16 cellular contexts compared by ENCODE assay signal in genomic region chr16:23663918-23664317, GRCh38. TPM values are rescaled to one million over a fixed set of nuclear protein-coding genes. Genes with fewer than 3 reads are reported as not detected.
A peak's percentile ranks its signal among the peaks of the same experiment; 100 is the strongest.
DNase-seq lines count a peak whose midpoint lies in the region; ATAC-seq and TF ChIP-seq lines count a peak whose summit lies in the region.
"Had no signal": no experiment of that assay in that cellular context is flagged by ENCODE, and none has a peak within 500 bp of the region (broad histone marks: within the 10 kb centered on the region; RNA-seq: fewer than 3 reads in every experiment).

No MANE protein-coding gene starts in this region.

- no peak overlapping the region for H3K27ac Mint-ChIP-seq in activated naive CD4-positive, alpha-beta T cell treated with anti-CD3 and anti-CD28 coated beads, Interleukin-2, amount 50 U/mL, for 72 hours
- H3K27ac Mint-ChIP-seq in activated naive CD4-positive, alpha-beta T cell treated with anti-CD3 and anti-CD28 coated beads for 36 hours = no peak overlapping the region
- H3K27ac Mint-ChIP-seq in activated T-helper 17 cell treated with anti-CD3 and anti-CD28 coated beads, Interleukin-2, amount 50 U/mL, for 72 hours = no peak overlapping the region
- no peak overlapping the region for H3K27ac Mint-ChIP-seq in stimulated activated naive B cell treated with anti-CD40 and anti-IgM and Interleukin-4, amounts not matched to agents 10 μg/mL and 1 μg/mL and 100 μg/mL, for 72 hours
- H3K27ac Mint-ChIP-seq in CD14-positive monocyte = no peak overlapping the region
- H3K27ac Mint-ChIP-seq: CD4-positive, alpha-beta T cell; HFFc6 had no signal

- CTCF ChIA-PET in activated naive CD4-positive, alpha-beta T cell treated with anti-CD3 and anti-CD28 coated beads for 36 hours (lab: Charles Lee) = no interaction called here

- DNase-seq in activated naive CD4-positive, alpha-beta T cell treated with anti-CD3 and anti-CD28 coated beads, Interleukin-2, amount 50 U/mL, for 72 hours (ENCODE audit: low spot score in 2 of 2) = no peak
- DNase-seq in activated naive CD4-positive, alpha-beta T cell treated with anti-CD3 and anti-CD28 coated beads for 36 hours = no peak
- DNase-seq in stimulated activated naive B cell treated with anti-CD40 and anti-IgM and Interleukin-4, amounts not matched to agents 10 μg/mL and 1 μg/mL and 100 μg/mL, for 72 hours = no peak
- no peak for DNase-seq in middle frontal gyrus (ENCODE audit: extremely low spot score, low spot score)
- DNase-seq in CD14-positive monocyte (ENCODE audit: low spot score) = no peak
- DNase-seq: ACHN; BE2C; C1 segment of cervical spinal cord; Caco-2; CD4-positive, alpha-beta T cell; GOT3; H7; HFFc6 had no signal

- intact Hi-C loops in activated naive CD4-positive, alpha-beta T cell treated with anti-CD3 and anti-CD28 coated beads for 36 hours (cut with micrococcal nuclease) = no loop called here
- intact Hi-C loops in CD14-positive monocyte (cut with micrococcal nuclease) = no loop called here

- H3K36me3 Mint-ChIP-seq in activated naive CD4-positive, alpha-beta T cell treated with anti-CD3 and anti-CD28 coated beads, Interleukin-2, amount 50 U/mL, for 72 hours = peaks cover 41 to 52% of the 10 kb centered on the region in 2 donors
- H3K36me3 Mint-ChIP-seq in activated naive CD4-positive, alpha-beta T cell treated with anti-CD3 and anti-CD28 coated beads for 36 hours (ENCODE audit: low read depth) = peaks cover 43% of the 10 kb centered on the region
- peaks cover 100% of the 10 kb centered on the region for H3K36me3 Mint-ChIP-seq in activated T-helper 17 cell treated with anti-CD3 and anti-CD28 coated beads, Interleukin-2, amount 50 U/mL, for 72 hours (ENCODE audit: low read depth)
- H3K36me3 Mint-ChIP-seq in stimulated activated naive B cell treated with anti-CD40 and anti-IgM and Interleukin-4, amounts not matched to agents 10 μg/mL and 1 μg/mL and 100 μg/mL, for 72 hours = peaks cover 56 to 96% of the 10 kb centered on the region in 2 donors
- peaks cover 93 to 100% of the 10 kb centered on the region in 2 donors for H3K36me3 Mint-ChIP-seq in CD14-positive monocyte

- no peaks in the 10 kb centered on the region for H3K27me3 Mint-ChIP-seq in activated naive CD4-positive, alpha-beta T cell treated with anti-CD3 and anti-CD28 coated beads for 36 hours (ENCODE audit: low read depth)
- H3K27me3 Mint-ChIP-seq in activated T-helper 17 cell treated with anti-CD3 and anti-CD28 coated beads, Interleukin-2, amount 50 U/mL, for 72 hours = no peaks in the 10 kb centered on the region
- H3K27me3 Mint-ChIP-seq in stimulated activated naive B cell treated with anti-CD40 and anti-IgM and Interleukin-4, amounts not matched to agents 10 μg/mL and 1 μg/mL and 100 μg/mL, for 72 hours = no peaks in the 10 kb centered on the region
- peaks cover 0 to 1% (median 0%) of the 10 kb centered on the region in 3 donors for H3K27me3 Mint-ChIP-seq in CD14-positive monocyte (ENCODE audit: low read depth in 3 of 3)
- H3K27me3 Mint-ChIP-seq: CD4-positive, alpha-beta T cell had no signal

- no peak for TF ChIP-seq CTCF in CD14-positive monocyte (IDR thresholded peaks at IDR 0.05)

- no peaks in the 10 kb centered on the region for H3K9me3 Mint-ChIP-seq in activated naive CD4-positive, alpha-beta T cell treated with anti-CD3 and anti-CD28 coated beads, Interleukin-2, amount 50 U/mL, for 72 hours
- no peaks in the 10 kb centered on the region for H3K9me3 Mint-ChIP-seq in activated naive CD4-positive, alpha-beta T cell treated with anti-CD3 and anti-CD28 coated beads for 36 hours
- no peaks in the 10 kb centered on the region for H3K9me3 Mint-ChIP-seq in activated T-helper 17 cell treated with anti-CD3 and anti-CD28 coated beads, Interleukin-2, amount 50 U/mL, for 72 hours
- H3K9me3 Mint-ChIP-seq in stimulated activated naive B cell treated with anti-CD40 and anti-IgM and Interleukin-4, amounts not matched to agents 10 μg/mL and 1 μg/mL and 100 μg/mL, for 72 hours = no peaks in the 10 kb centered on the region
- no peaks in the 10 kb centered on the region for H3K9me3 Mint-ChIP-seq in CD14-positive monocyte
- H3K9me3 Mint-ChIP-seq: CD4-positive, alpha-beta T cell; HFFc6 had no signal

- peaks cover 4% of the 10 kb centered on the region for H3K4me1 Mint-ChIP-seq in activated naive CD4-positive, alpha-beta T cell treated with anti-CD3 and anti-CD28 coated beads for 36 hours (ENCODE audit: low read depth)
- peaks cover 9% of the 10 kb centered on the region for H3K4me1 Mint-ChIP-seq in activated T-helper 17 cell treated with anti-CD3 and anti-CD28 coated beads, Interleukin-2, amount 50 U/mL, for 72 hours
- peaks cover 6 to 7% of the 10 kb centered on the region in 2 donors for H3K4me1 Mint-ChIP-seq in stimulated activated naive B cell treated with anti-CD40 and anti-IgM and Interleukin-4, amounts not matched to agents 10 μg/mL and 1 μg/mL and 100 μg/mL, for 72 hours
- H3K4me1 Mint-ChIP-seq in CD14-positive monocyte = no peaks in the 10 kb centered on the region

- H3K4me3 Mint-ChIP-seq in activated naive CD4-positive, alpha-beta T cell treated with anti-CD3 and anti-CD28 coated beads for 36 hours = no peak overlapping the region
- H3K4me3 Mint-ChIP-seq in activated T-helper 17 cell treated with anti-CD3 and anti-CD28 coated beads, Interleukin-2, amount 50 U/mL, for 72 hours = no peak overlapping the region
- no peak overlapping the region for H3K4me3 Mint-ChIP-seq in stimulated activated naive B cell treated with anti-CD40 and anti-IgM and Interleukin-4, amounts not matched to agents 10 μg/mL and 1 μg/mL and 100 μg/mL, for 72 hours
- H3K4me3 Mint-ChIP-seq in CD14-positive monocyte = no peak overlapping the region
- H3K4me3 Mint-ChIP-seq: CD4-positive, alpha-beta T cell; HFFc6 had no signal

- ATAC-seq in activated naive CD4-positive, alpha-beta T cell treated with anti-CD3 and anti-CD28 coated beads, Interleukin-2, amount 50 U/mL, for 72 hours = peak; percentile 78 to 88
- peak; percentile 31 for ATAC-seq in HG02798 (IDR thresholded peaks at IDR 0.05; ENCODE audit: poor library complexity, unreplicated experiment)
- peak; percentile 92 for ATAC-seq in activated T-helper 17 cell treated with anti-CD3 and anti-CD28 coated beads, Interleukin-2, amount 50 U/mL, for 72 hours (replicated peaks)
- ATAC-seq in stimulated activated naive B cell treated with anti-CD40 and anti-IgM and Interleukin-4, amounts not matched to agents 10 μg/mL and 1 μg/mL and 100 μg/mL, for 72 hours (replicated peaks) = peak; percentile 58 to 61
- ATAC-seq: HCT116 had no signal

RNA-seq across cellular contexts. Expression of gene PLK1, which starts 14.8 kb away (rescaled TPM):
- total RNA-seq in activated naive CD4-positive, alpha-beta T cell treated with anti-CD3 and anti-CD28 coated beads, Interleukin-2, amount 50 U/mL, for 72 hours = 10 to 100 TPM; 80.0 to 93.4 TPM
- 10 to 100 TPM; 91.8 to 98.0 TPM for total RNA-seq in activated naive CD4-positive, alpha-beta T cell treated with anti-CD3 and anti-CD28 coated beads for 36 hours
- 100 to 1,000 TPM in 1 of 2 donors, 10 to 100 TPM in 1; 64.0 to 104 TPM for total RNA-seq in activated T-helper 17 cell treated with anti-CD3 and anti-CD28 coated beads, Interleukin-2, amount 50 U/mL, for 72 hours
- not detected for polyA plus RNA-seq in CD14-positive monocyte

RNA-seq across cellular contexts. Expression of gene DCTN5, which starts 22.7 kb away (rescaled TPM):
- total RNA-seq in activated naive CD4-positive, alpha-beta T cell treated with anti-CD3 and anti-CD28 coated beads, Interleukin-2, amount 50 U/mL, for 72 hours = 10 to 100 TPM; 71.2 to 88.0 TPM
- total RNA-seq in activated naive CD4-positive, alpha-beta T cell treated with anti-CD3 and anti-CD28 coated beads for 36 hours = 10 to 100 TPM; 57.5 to 60.7 TPM
- total RNA-seq in activated T-helper 17 cell treated with anti-CD3 and anti-CD28 coated beads, Interleukin-2, amount 50 U/mL, for 72 hours = 10 to 100 TPM; 60.6 to 98.6 TPM
- polyA plus RNA-seq in CD14-positive monocyte = 10 to 100 TPM; 42.0 to 54.3 TPM

RNA-seq across cellular contexts. Expression of gene PALB2, which starts 22.8 kb away (rescaled TPM):
- total RNA-seq in activated naive CD4-positive, alpha-beta T cell treated with anti-CD3 and anti-CD28 coated beads, Interleukin-2, amount 50 U/mL, for 72 hours = 10 to 100 TPM; 21.6 to 22.9 TPM
- 10 to 100 TPM; 17.8 to 18.1 TPM for total RNA-seq in activated naive CD4-positive, alpha-beta T cell treated with anti-CD3 and anti-CD28 coated beads for 36 hours
- 10 to 100 TPM; 17.6 to 20.5 TPM for total RNA-seq in activated T-helper 17 cell treated with anti-CD3 and anti-CD28 coated beads, Interleukin-2, amount 50 U/mL, for 72 hours
- 1 to 10 TPM; 2.3 to 3.3 TPM for polyA plus RNA-seq in CD14-positive monocyte

RNA-seq across cellular contexts. Expression of gene ERN2, which starts 49.1 kb away (rescaled TPM):
- not detected for total RNA-seq in activated naive CD4-positive, alpha-beta T cell treated with anti-CD3 and anti-CD28 coated beads, Interleukin-2, amount 50 U/mL, for 72 hours
- not detected for total RNA-seq in activated naive CD4-positive, alpha-beta T cell treated with anti-CD3 and anti-CD28 coated beads for 36 hours
- not detected for total RNA-seq in activated T-helper 17 cell treated with anti-CD3 and anti-CD28 coated beads, Interleukin-2, amount 50 U/mL, for 72 hours
- polyA plus RNA-seq in CD14-positive monocyte = not detected
- total RNA-seq: Caco-2; CD4-positive, alpha-beta T cell; HFFc6 had no signal

Comparison
In these comparisons a context has a peak if more than half of its experiments do, and no peak if none do; other contexts are left out.
1. ATAC-seq: peak in every context shown above with its lines; median percentile 92 in activated T-helper 17 cell treated with anti-CD3 and anti-CD28 coated beads, Interleukin-2, amount 50 U/mL, for 72 hours; 83 in activated naive CD4-positive, alpha-beta T cell treated with anti-CD3 and anti-CD28 coated beads, Interleukin-2, amount 50 U/mL, for 72 hours; 60 in stimulated activated naive B cell treated with anti-CD40 and anti-IgM and Interleukin-4, amounts not matched to agents 10 μg/mL and 1 μg/mL and 100 μg/mL, for 72 hours; 31 in HG02798.